Comparison of ENCODE assay signal across 17 cellular contexts in the genomic region with DNA sequence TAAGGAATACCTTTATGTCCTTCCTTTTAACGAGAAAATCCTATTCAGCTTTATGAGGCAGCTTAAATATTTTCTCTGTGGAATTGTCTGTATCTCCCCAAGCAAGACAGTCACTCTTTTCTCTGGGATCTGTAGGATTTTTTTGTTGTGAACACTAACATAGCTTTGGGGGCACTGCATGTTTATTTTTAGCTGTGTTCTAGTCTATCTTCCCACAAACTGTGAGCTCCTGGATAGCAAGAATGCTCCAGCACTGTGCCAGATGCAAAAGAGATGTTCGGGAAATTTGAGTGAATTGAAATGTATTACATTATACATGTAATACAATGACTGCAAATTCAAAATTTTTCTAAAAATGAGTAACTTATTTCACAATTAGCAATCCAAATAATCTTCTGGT.
"Had no signal": no experiment of that assay in that cellular context is flagged by ENCODE, and none has a peak within 500 bp of the region (broad histone marks: within the 10 kb centered on the region; RNA-seq: fewer than 3 reads in every experiment).

No MANE protein-coding gene starts in this region.

- H3K4me3 ChIP-seq: coronary artery, heart right ventricle, ovary, right atrium auricular region, sigmoid colon had no signal

- H3K27ac ChIP-seq: coronary artery, heart right ventricle, ovary, right atrium auricular region, sigmoid colon had no signal

- H3K4me3 Mint-ChIP-seq: endodermal cell; naive thymus-derived CD8-positive, alpha-beta T cell; neural crest cell had no signal

- H3K36me3 Mint-ChIP-seq: naive thymus-derived CD8-positive, alpha-beta T cell had no signal

- ATAC-seq: heart right ventricle; naive thymus-derived CD8-positive, alpha-beta T cell had no signal

- H3K36me3 ChIP-seq: heart right ventricle, ovary, right atrium auricular region, sigmoid colon had no signal

- H3K27me3 ChIP-seq: heart right ventricle, ovary, right atrium auricular region, sigmoid colon had no signal

- H3K9me3 Mint-ChIP-seq: endodermal cell had no signal

- H3K9me3 ChIP-seq: heart right ventricle, ovary, right atrium auricular region, sigmoid colon had no signal

- DNase-seq: cerebellar nuclear complex; effector CD4-positive, alpha-beta T cell; endodermal cell; erythroblast; heart right ventricle; left colon; mammary epithelial cell; naive thymus-derived CD8-positive, alpha-beta T cell; nucleus accumbens; ovary; sigmoid colon; stimulated activated CD4-positive, alpha-beta T cell treated with anti-CD3 and anti-CD28 coated beads, Interleukin-12 subunit alpha, Interleukin-12 subunit beta, amount 100 ng/mL, for 4 hours; stimulated activated naive CD4-positive, alpha-beta T cell; trophoblast cell had no signal

- H3K27ac Mint-ChIP-seq: endodermal cell had no signal

- H3K4me1 Mint-ChIP-seq: neural crest cell had no signal
